In the genomic region with DNA sequence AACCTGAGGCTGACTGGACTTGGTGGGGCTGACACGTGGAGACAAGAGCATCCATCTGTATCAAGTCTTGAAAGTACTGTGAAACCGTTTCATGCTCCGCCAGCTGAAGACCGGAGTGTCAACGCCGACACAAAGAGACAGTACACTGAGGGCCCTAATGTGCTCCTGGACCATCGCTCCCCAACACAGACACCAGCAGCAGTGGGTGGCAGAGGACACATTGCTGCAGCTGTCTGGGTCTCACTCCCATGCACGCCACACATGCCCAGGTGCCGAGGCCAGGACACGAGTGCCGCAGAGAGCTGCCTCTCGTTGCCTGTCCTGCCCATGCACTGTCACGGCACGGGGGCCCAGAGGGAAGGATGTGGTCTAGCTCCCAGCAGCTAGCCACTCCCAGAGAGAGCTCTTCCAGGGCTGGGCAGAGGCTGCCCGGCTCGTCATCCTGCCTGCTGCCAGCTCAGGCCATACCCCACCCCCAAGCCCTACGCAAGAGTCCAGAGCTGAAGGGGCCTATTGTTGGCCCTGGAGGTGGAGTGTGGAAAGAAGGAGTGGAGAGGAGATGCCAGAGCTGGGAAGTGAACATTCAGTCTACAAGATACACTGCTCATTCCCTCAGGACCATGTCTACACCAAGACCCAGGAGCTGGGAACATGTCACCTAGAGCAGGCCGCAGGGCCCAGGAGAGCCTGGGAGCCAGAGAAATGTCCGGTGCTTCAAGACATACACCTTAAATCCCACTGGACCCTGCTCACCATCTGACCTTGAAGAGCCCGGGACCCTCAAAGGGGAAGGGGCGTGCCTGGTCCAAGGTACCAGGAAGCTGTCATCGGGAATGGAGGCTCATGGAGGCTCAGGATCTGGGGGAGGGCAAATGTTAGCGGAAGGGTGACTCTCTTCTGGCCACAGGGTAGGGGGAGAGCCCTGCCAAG, we compare ENCODE assay signal across 1 cellular context.
TF ChIP-seq lines count a peak whose summit lies in the region.

No MANE protein-coding gene starts in this region.

TF ChIP-seq in GM12878, 131 proteins besides CTCF, POLR2A, EP300 and RAD21 (continued from another document):
- TF ChIP-seq, protein P1, sequence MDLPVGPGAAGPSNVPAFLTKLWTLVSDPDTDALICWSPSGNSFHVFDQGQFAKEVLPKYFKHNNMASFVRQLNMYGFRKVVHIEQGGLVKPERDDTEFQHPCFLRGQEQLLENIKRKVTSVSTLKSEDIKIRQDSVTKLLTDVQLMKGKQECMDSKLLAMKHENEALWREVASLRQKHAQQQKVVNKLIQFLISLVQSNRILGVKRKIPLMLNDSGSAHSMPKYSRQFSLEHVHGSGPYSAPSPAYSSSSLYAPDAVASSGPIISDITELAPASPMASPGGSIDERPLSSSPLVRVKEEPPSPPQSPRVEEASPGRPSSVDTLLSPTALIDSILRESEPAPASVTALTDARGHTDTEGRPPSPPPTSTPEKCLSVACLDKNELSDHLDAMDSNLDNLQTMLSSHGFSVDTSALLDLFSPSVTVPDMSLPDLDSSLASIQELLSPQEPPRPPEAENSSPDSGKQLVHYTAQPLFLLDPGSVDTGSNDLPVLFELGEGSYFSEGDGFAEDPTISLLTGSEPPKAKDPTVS (IDR thresholded peaks at IDR 0.05; ENCODE audit: low read depth, low read length), result no peak
- no peak for TF ChIP-seq MEF2A (IDR thresholded peaks at IDR 0.05; ENCODE audit: insufficient read depth, low read depth, low read length)
- TF ChIP-seq IKZF2 (IDR thresholded peaks at IDR 0.05), result peak in 1 of 2 experiments; percentile 45; a peak in 1 of 4 replicates
- TF ChIP-seq ZNF592 (IDR thresholded peaks at IDR 0.05), result no peak
- no peak for TF ChIP-seq ZNF24 (IDR thresholded peaks at IDR 0.05)
- no peak for TF ChIP-seq ATF2 (IDR thresholded peaks at IDR 0.05; ENCODE audit: low read length)
- no peak for TF ChIP-seq ESRRA (IDR thresholded peaks at IDR 0.05; ENCODE audit: low read length)
- TF ChIP-seq FOXM1 (IDR thresholded peaks at IDR 0.05; ENCODE audit: low read depth, low read length), result no peak
- TF ChIP-seq FOXK2 (IDR thresholded peaks at IDR 0.05), result no peak
- no peak for TF ChIP-seq E2F4 (IDR thresholded peaks at IDR 0.05; ENCODE audit: low read depth, low read length)
- TF ChIP-seq PAX8 (IDR thresholded peaks at IDR 0.05), result no peak
- TF ChIP-seq NFYA (IDR thresholded peaks at IDR 0.05; ENCODE audit: borderline replicate concordance, low read depth, low read length), result no peak
- no peak for TF ChIP-seq NBN (IDR thresholded peaks at IDR 0.05)
- TF ChIP-seq ATF3 (IDR thresholded peaks at IDR 0.05; ENCODE audit: borderline replicate concordance, extremely low read depth, low read depth, low read length), result no peak
- TF ChIP-seq E2F8 (IDR thresholded peaks at IDR 0.05; ENCODE audit: low read depth, partially characterized antibody), result no peak
- no peak for TF ChIP-seq SREBF1 (IDR thresholded peaks at IDR 0.05; ENCODE audit: low read length)
- no peak for TF ChIP-seq PML (IDR thresholded peaks at IDR 0.05; ENCODE audit: low read length)
- TF ChIP-seq JUNB (IDR thresholded peaks at IDR 0.05), result no peak
- peak; percentile 44 for TF ChIP-seq CREM (IDR thresholded peaks at IDR 0.05; ENCODE audit: low read depth)
- TF ChIP-seq, protein P2, sequence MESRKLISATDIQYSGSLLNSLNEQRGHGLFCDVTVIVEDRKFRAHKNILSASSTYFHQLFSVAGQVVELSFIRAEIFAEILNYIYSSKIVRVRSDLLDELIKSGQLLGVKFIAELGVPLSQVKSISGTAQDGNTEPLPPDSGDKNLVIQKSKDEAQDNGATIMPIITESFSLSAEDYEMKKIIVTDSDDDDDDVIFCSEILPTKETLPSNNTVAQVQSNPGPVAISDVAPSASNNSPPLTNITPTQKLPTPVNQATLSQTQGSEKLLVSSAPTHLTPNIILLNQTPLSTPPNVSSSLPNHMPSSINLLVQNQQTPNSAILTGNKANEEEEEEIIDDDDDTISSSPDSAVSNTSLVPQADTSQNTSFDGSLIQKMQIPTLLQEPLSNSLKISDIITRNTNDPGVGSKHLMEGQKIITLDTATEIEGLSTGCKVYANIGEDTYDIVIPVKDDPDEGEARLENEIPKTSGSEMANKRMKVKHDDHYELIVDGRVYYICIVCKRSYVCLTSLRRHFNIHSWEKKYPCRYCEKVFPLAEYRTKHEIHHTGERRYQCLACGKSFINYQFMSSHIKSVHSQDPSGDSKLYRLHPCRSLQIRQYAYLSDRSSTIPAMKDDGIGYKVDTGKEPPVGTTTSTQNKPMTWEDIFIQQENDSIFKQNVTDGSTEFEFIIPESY (IDR thresholded peaks at IDR 0.05), result no peak
- peak; percentile 53; the same call in 1 of the 2 replicates for TF ChIP-seq IKZF1 (conservative IDR thresholded peaks at IDR 0.05)
- TF ChIP-seq FOS (IDR thresholded peaks at IDR 0.05; ENCODE audit: borderline replicate concordance, extremely low read depth, insufficient read length), result no peak
